In the genomic region with DNA sequence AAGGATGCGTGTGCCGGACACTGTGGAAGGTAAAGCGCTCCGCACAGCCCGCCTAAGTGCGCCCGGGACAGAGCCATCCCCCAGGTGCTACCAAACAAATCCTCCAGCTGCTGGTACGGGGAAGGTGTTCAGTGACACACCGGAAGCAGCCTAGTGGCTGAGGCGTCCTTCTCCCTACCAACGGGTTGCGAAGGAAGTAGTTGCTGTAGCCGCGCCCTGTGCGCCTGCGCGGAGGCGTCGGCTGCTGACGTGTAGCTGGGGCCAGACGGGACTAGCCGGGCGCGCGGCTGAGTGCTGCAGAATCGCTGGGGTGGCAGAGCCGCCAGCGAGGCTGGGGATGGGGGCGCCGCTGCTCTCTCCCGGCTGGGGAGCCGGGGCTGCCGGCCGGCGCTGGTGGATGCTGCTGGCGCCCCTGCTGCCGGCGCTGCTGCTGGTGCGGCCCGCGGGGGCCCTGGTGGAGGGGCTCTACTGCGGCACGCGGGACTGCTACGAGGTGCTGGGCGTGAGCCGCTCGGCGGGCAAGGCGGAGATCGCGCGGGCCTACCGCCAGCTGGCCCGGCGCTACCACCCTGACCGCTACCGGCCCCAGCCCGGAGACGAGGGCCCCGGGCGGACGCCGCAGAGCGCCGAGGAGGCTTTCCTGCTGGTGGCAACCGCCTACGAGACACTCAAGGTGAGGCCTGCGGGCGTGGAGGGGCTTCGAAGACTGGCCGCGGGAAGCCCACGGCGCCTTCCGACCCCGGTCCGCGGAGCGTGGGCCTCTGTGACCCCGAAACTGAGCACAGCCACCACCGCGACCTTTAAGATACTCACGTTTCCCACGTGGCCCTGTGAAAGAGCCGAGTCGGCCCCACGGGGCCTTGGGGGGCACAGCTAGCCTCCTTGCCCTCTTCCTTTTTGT, we compare ENCODE assay signal across 8 cellular contexts. TPM values are rescaled to one million over a fixed set of nuclear protein-coding genes. Genes with fewer than 3 reads are reported as not detected.
DNase-seq lines count a peak whose midpoint lies in the region; ATAC-seq and TF ChIP-seq lines count a peak whose summit lies in the region.

TSS of gene DNAJC25 (plus strand) at position 264 of the 901 bp plus-strand sequence. CDS start at position 338, 74 bp downstream.

- no peaks in the 10 kb centered on the region for H3K27me3 Mint-ChIP-seq in activated T-cell treated with anti-CD3 and anti-CD28 coated beads, Interleukin-2, amount 50 U/mL, for 4 hours (ENCODE audit: low read depth)

- peak within 1 kb of the TSS; percentile 87 for H3K4me3 Mint-ChIP-seq in activated T-cell treated with anti-CD3 and anti-CD28 coated beads, Interleukin-2, amount 50 U/mL, for 4 hours

- peaks cover 30% of the 10 kb centered on the region for H4K20me1 ChIP-seq in PC-9 (ENCODE audit: insufficient read depth)

- peaks cover 12% of the 10 kb centered on the region for H3F3A ChIP-seq in PC-9 (ENCODE audit: insufficient read depth, low read depth)

- no TSS peak for BruUV-seq in PC-9 (replicated peaks; lab: Mats Ljungman, UMichigan)

- H3K27ac ChIP-seq in PC-9 (peak within 1 kb of the TSS; percentile 63), muscle layer of colon (ENCODE audit: low read depth, low read length) (peak within 1 kb of the TSS; percentile 88)

- peaks cover 43% of the 10 kb centered on the region for H3K4me1 Mint-ChIP-seq in activated T-cell treated with anti-CD3 and anti-CD28 coated beads, Interleukin-2, amount 50 U/mL, for 4 hours (ENCODE audit: low read depth)

- in situ Hi-C loops in KBM-7 (cut with MboI; ENCODE audit: low pct_unique_long_range_greater_than_20kb, low sequenced_read_pairs) = no loop called here

- no peak for TF ChIP-seq CTCF in PC-9 (conservative IDR thresholded peaks at IDR 0.05)

- peak; percentile 89 for DNase-seq in DMS53 treated with DMSO at 0.1 percent for 48 hours (lab: John Stamatoyannopoulos, UW; ENCODE audit: unreplicated experiment)
- DNase-seq in KBM-7 = peak; percentile 98
- peak; percentile 97 to 99 for DNase-seq in PC-9
- DNase-seq in activated T-cell treated with anti-CD3 and anti-CD28 coated beads, Interleukin-2, amount 50 U/mL, for 4 hours = peak; percentile 93
- peak; percentile 88 to 92 for DNase-seq in stimulated activated CD8-positive, alpha-beta memory T cell treated with anti-CD3 and anti-CD28 coated beads, Interleukin-7, amount 100 ng/mL, for 1 hour (ENCODE audit: low read depth in 2 of 2)

- peaks cover 50% of the 10 kb centered on the region for H3K79me2 ChIP-seq in PC-9 (ENCODE audit: low read depth)

- H3K9me2 ChIP-seq in PC-9 (ENCODE audit: insufficient read depth) = no peaks in the 10 kb centered on the region

- H3K36me3 ChIP-seq in PC-9 (ENCODE audit: low read depth) = 0 out of 2 replicates have a peak, but pooled peaks cover 7% of the 10 kb centered on the region
- H3K36me3 ChIP-seq in muscle layer of colon (ENCODE audit: insufficient read depth, low read length) = no peaks in the 10 kb centered on the region

- peak; percentile 98 for ATAC-seq in GM21723 (IDR thresholded peaks at IDR 0.05; ENCODE audit: unreplicated experiment)
- peak; percentile 98 for ATAC-seq in activated T-cell treated with anti-CD3 and anti-CD28 coated beads, Interleukin-2, amount 50 U/mL, for 4 hours
- ATAC-seq in esophagus mucosa = peak; percentile 99

- CTCF ChIA-PET in PC-9 (lab: Charles Lee) = interaction anchor here (1.1 kb wide), 1 partner anchor 443 kb away, joined by 12 read pairs; no protein-coding TSS in a partner anchor

- H3K9ac ChIP-seq in muscle layer of colon (ENCODE audit: low read length) = peak within 1 kb of the TSS; percentile 66

- intact Hi-C loops in PC-9 (cut with micrococcal nuclease; ENCODE audit: unreplicated experiment) = loop anchor here (1.0 kb wide), 2 partner anchors 32 kb away; partner anchors contain the start of gene PTGR1

- POLR2A ChIA-PET in PC-9 (lab: Charles Lee; ENCODE audit: unreplicated experiment) = interaction anchor here (0.6 to 1.1 kb wide), 10 partner anchors 15 to 1087 kb away, joined by 3 to 12 read pairs (median 4); partner anchors contain the start of genes GNG10 and INIP

- H3K36me3 Mint-ChIP-seq in activated T-cell treated with anti-CD3 and anti-CD28 coated beads, Interleukin-2, amount 50 U/mL, for 4 hours (ENCODE audit: insufficient read depth) = peaks cover 9% of the 10 kb centered on the region

- H2AFZ ChIP-seq in PC-9 = peak within 1 kb of the TSS; percentile 97

- H3K4me2 ChIP-seq in PC-9 = peak within 1 kb of the TSS; percentile 98

- H3K9me3 ChIP-seq in PC-9 (ENCODE audit: insufficient read depth, low read depth) = peaks cover 2% of the 10 kb centered on the region; the same call in 1 of the 2 replicates
- no peaks in the 10 kb centered on the region for H3K9me3 ChIP-seq in muscle layer of colon (ENCODE audit: low read length)

- peak within 1 kb of the TSS; percentile 73 for H3K4me3 ChIP-seq in PC-9
- H3K4me3 ChIP-seq in muscle layer of colon (ENCODE audit: low read depth in 1 of 2, low read length in 2 of 2) = peak within 1 kb of the TSS; percentile 76 to 94

- H3K9me3 Mint-ChIP-seq in activated T-cell treated with anti-CD3 and anti-CD28 coated beads, Interleukin-2, amount 50 U/mL, for 4 hours = no peaks in the 10 kb centered on the region

- H3K4me1 ChIP-seq in PC-9 (replicated peaks; ENCODE audit: insufficient read depth) = peaks cover 23% of the 10 kb centered on the region
- H3K4me1 ChIP-seq in muscle layer of colon (ENCODE audit: insufficient read depth, low read length) = peaks cover 21% of the 10 kb centered on the region

- no peaks in the 10 kb centered on the region for H3K27me3 ChIP-seq in PC-9 (ENCODE audit: insufficient read depth, low read depth)
- H3K27me3 ChIP-seq in muscle layer of colon (ENCODE audit: control insufficient read depth in 1 of 2, insufficient read depth in 2 of 2, low read length in 2 of 2) = no peaks in the 10 kb centered on the region

RNA-seq across cellular contexts. Expression of gene DNAJC25, which starts in this region (rescaled TPM):
- total RNA-seq in PC-9 (2021) (7.3 and 7.9 TPM in 2 replicates), esophagus mucosa (3.0 TPM)
- total RNA-seq in activated T-cell treated with anti-CD3 and anti-CD28 coated beads, Interleukin-2, amount 50 U/mL, for 4 hours = 1 to 10 TPM; 5.0 to 6.7 (median 6.5) TPM

Comparison
In these comparisons a context has a peak if more than half of its experiments do, and no peak if none do; other contexts are left out.
1. Peak in every context shown above with its lines: DNase-seq, ATAC-seq, H3K4me3 ChIP-seq and H3K27ac ChIP-seq.